16 cellular contexts compared by ENCODE assay signal in the genomic region with DNA sequence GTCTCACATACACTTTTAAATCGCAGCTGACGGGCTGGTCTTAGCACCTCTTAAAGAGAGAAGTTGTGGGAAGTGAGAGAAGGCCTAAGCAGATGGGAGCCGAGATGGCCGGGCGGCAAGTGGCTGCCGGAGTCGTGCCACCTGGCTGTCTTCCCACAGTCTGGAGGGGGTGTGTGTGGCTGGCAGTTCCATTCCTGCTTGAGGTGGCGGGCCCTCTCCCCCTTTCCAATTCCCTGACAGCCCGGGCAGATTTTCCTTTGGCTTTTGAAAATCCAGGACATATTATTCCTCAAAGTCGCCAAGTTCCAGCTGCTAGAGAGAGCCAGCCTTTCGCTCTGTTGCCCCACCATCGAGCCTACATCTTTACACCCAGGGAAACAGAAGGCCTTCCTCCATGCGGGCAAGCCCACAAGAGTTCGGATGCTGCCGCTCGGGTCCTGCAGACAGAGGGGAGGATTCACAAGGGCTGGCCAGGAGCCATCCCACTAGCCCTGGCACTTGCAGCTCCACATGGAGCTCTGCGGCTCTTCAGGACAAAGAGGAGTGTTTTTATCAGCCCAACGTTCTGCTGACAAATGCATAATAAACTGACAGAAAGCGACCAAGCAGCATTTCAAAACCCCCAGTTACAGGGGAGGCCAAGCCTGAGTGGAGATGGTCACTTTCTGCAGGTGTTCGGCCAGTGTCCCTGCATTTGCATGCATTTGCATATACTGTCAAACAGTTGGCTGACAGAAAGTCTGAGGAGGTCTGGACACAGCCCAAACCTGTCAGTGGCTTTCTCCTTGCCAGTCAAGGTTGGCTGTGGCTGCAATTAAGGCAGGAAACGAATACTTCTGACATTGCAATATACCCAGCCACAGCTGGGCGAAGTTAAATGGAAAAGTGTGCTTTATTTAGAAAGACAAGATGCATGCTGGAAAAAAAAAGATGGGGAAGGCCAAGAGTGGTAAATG. TPM values are rescaled to one million over a fixed set of nuclear protein-coding genes. Genes with fewer than 3 reads are reported as not detected.
DNase-seq lines count a peak whose midpoint lies in the region; ATAC-seq lines count a peak whose summit lies in the region.
"Had no signal": no experiment of that assay in that cellular context is flagged by ENCODE, and none has a peak within 500 bp of the region (broad histone marks: within the 10 kb centered on the region; RNA-seq: fewer than 3 reads in every experiment).

No MANE protein-coding gene starts in this region.

- intact Hi-C loops in sciatic nerve (cut with DNase I), result no loop called here

- H3K36me3 Mint-ChIP-seq in activated naive CD8-positive, alpha-beta T cell, result no peaks in the 10 kb centered on the region
- H3K36me3 Mint-ChIP-seq in activated naive CD8-positive, alpha-beta T cell treated with anti-CD3 and anti-CD28 coated beads for 36 hours, result no peaks in the 10 kb centered on the region

- H3K27ac Mint-ChIP-seq in activated naive CD8-positive, alpha-beta T cell, result no peak overlapping the region
- no peak overlapping the region for H3K27ac Mint-ChIP-seq in activated naive CD8-positive, alpha-beta T cell treated with anti-CD3 and anti-CD28 coated beads for 36 hours

- H3K27me3 Mint-ChIP-seq in activated naive CD8-positive, alpha-beta T cell, result peaks cover 6% of the 10 kb centered on the region
- H3K27me3 Mint-ChIP-seq in activated naive CD8-positive, alpha-beta T cell treated with anti-CD3 and anti-CD28 coated beads for 36 hours, result peaks cover 8% of the 10 kb centered on the region

- peaks cover 25% of the 10 kb centered on the region for H3K4me1 Mint-ChIP-seq in activated naive CD8-positive, alpha-beta T cell (ENCODE audit: low read depth)
- H3K4me1 Mint-ChIP-seq in activated naive CD8-positive, alpha-beta T cell treated with anti-CD3 and anti-CD28 coated beads for 36 hours, result peaks cover 16% of the 10 kb centered on the region

- peak overlapping the region; percentile 53 for H3K4me3 Mint-ChIP-seq in activated naive CD8-positive, alpha-beta T cell
- no peak overlapping the region for H3K4me3 Mint-ChIP-seq in activated naive CD8-positive, alpha-beta T cell treated with anti-CD3 and anti-CD28 coated beads for 36 hours

- ATAC-seq in sciatic nerve (peak; percentile 59), HG02588 (IDR thresholded peaks at IDR 0.05; ENCODE audit: unreplicated experiment) (no peak)

- no peak for DNase-seq in activated naive CD8-positive, alpha-beta T cell treated with anti-CD3 and anti-CD28 coated beads for 36 hours
- DNase-seq in NCI-H446 treated with DMSO at 0.1 percent for 48 hours (lab: John Stamatoyannopoulos, UW) (peak; percentile 9), sciatic nerve (ENCODE audit: low spot score) (no peak), HCEC 1CT (no peak)
- DNase-seq in activated CD4-positive, alpha-beta T cell treated with anti-CD3 and anti-CD28 coated beads, Interleukin-2, amount 50 U/mL, for 1 hour, result no peak
- DNase-seq: activated CD4-positive, alpha-beta T cell treated with anti-CD3 and anti-CD28 coated beads for 48 hours; NCI-H1092; stimulated activated CD4-positive, alpha-beta T cell treated with anti-CD3 and anti-CD28 coated beads, Interleukin-4, amount 100 ng/mL, for 1 hour; stimulated activated naive CD4-positive, alpha-beta T cell treated with Interleukin-2 at 50 U/mL for 16 hours had no signal

- no peaks in the 10 kb centered on the region for H3K9me3 Mint-ChIP-seq in activated naive CD8-positive, alpha-beta T cell (ENCODE audit: low read depth)
- H3K9me3 Mint-ChIP-seq in activated naive CD8-positive, alpha-beta T cell treated with anti-CD3 and anti-CD28 coated beads for 36 hours, result no peaks in the 10 kb centered on the region

- peak overlapping the region; percentile 94 for H3K27ac ChIP-seq in cingulate gyrus (ENCODE audit: low read depth, low read length)

RNA-seq across cellular contexts. Expression of gene OLIG1, which starts 45.9 kb away (rescaled TPM):
- under 1 TPM in 1 of 2 experiments, not detected in 1; 0.21 TPM for total RNA-seq in activated naive CD8-positive, alpha-beta T cell treated with anti-CD3 and anti-CD28 coated beads for 36 hours
- total RNA-seq in sciatic nerve, result 0.53 TPM
- total RNA-seq: chondrocyte, Daoy, epithelial cell of proximal tubule, lung microvascular endothelial cell had no signal
